ENCODE assay signal across 8 cellular contexts in genomic region chr11:78417888-78418583, GRCh38. TPM values are rescaled to one million over a fixed set of nuclear protein-coding genes. Genes with fewer than 3 reads are reported as not detected.
A peak's percentile ranks its signal among the peaks of the same experiment; 100 is the strongest.
DNase-seq lines count a peak whose midpoint lies in the region; ATAC-seq and TF ChIP-seq lines count a peak whose summit lies in the region.

No MANE protein-coding gene starts in this region.

- H3K27ac ChIP-seq in ectodermal cell (ENCODE audit: insufficient read depth, low read depth, low read length, poor library complexity, severe bottlenecking) = peak overlapping the region; percentile 30
- H3K27ac ChIP-seq in lung (ENCODE audit: low read depth in 1 of 2, low read length in 1 of 2) = peak overlapping the region; percentile 89 to 95

- H3K36me3 ChIP-seq in ectodermal cell (ENCODE audit: control insufficient read depth, insufficient read depth, low read length) = no peaks in the 10 kb centered on the region
- no peaks in the 10 kb centered on the region for H3K36me3 ChIP-seq in lung (ENCODE audit: control insufficient read depth in 2 of 2, insufficient read depth in 2 of 2, low read length in 2 of 2)

- H3K9me3 ChIP-seq in ectodermal cell (ENCODE audit: control insufficient read depth, low read length) = no peaks in the 10 kb centered on the region
- H3K9me3 ChIP-seq in lung (ENCODE audit: control insufficient read depth in 2 of 2, insufficient read depth in 1 of 2, low read length in 1 of 2) = no peaks in the 10 kb centered on the region

- H3K27me3 ChIP-seq in ectodermal cell (ENCODE audit: control insufficient read depth, insufficient read depth, low read length, poor library complexity, severe bottlenecking) (peaks cover 13% of the 10 kb centered on the region), lung (ENCODE audit: control insufficient read depth, insufficient read depth) (no peaks in the 10 kb centered on the region)

- DNase-seq in AG08396 (ENCODE audit: low spot score) (peak; percentile 92), NCI-H510A treated with DMSO at 0.1 percent for 48 hours (lab: John Stamatoyannopoulos, UW) (peak; percentile 86), lung (ENCODE audit: low spot score) (peak; percentile 77)
- peak; percentile 69 to 75 for DNase-seq in activated CD4-positive, alpha-beta T cell treated with anti-CD3 and anti-CD28 coated beads, Interleukin-2, amount 50 U/mL, for 48 hours
- peak; percentile 32 to 67 (median 46) for DNase-seq in stimulated activated CD4-positive, alpha-beta T cell treated with anti-CD3 and anti-CD28 coated beads, TNF-alpha, amount 100 ng/mL, for 24 hours (ENCODE audit: low read depth in 3 of 3)

- peaks cover 3% of the 10 kb centered on the region for H3K4me1 ChIP-seq in ectodermal cell (ENCODE audit: control insufficient read depth, insufficient read depth, low read length)
- H3K4me1 ChIP-seq in lung (ENCODE audit: control insufficient read depth in 2 of 2, insufficient read depth in 2 of 2, low read length in 2 of 2) = peaks cover 6 to 7% of the 10 kb centered on the region in 2 donors

- H3K4me3 ChIP-seq in ectodermal cell (ENCODE audit: insufficient read depth, low read depth, low read length) (peak overlapping the region; percentile 58), lung (peak overlapping the region; percentile 86)

- no peak for TF ChIP-seq CTCF in lung (IDR thresholded peaks at IDR 0.05; ENCODE audit: control extremely low read depth, extremely low read depth)

- ATAC-seq in GM18907 (IDR thresholded peaks at IDR 0.05; ENCODE audit: unreplicated experiment) (peak; percentile 52), HG03196 (IDR thresholded peaks at IDR 0.05; ENCODE audit: unreplicated experiment) (peak; percentile 47), lung (ENCODE audit: insufficient read depth, low FRiP score) (peak; percentile 65)

- WGBS in ectodermal cell, 2 experiments = 1% methylated on average over 68 of the region's 68 CpGs
- 0 to 1% methylated on average over 46 to 68 of the region's 68 CpGs for WGBS in lung, 2 donors

RNA-seq across cellular contexts. Expression of gene GAB2, which starts 0.4 kb away (rescaled TPM):
- polyA plus RNA-seq in ectodermal cell (2013, experiment 1 of 4) = 26.3 TPM
- polyA plus RNA-seq in ectodermal cell (2013, experiment 2 of 4) = 34.0 TPM
- 19.1 TPM for polyA plus RNA-seq in ectodermal cell (2013, experiment 3 of 4)
- polyA plus RNA-seq in ectodermal cell (2013, experiment 4 of 4) = 22.0 TPM
- 10 to 100 TPM; 17.8 to 47.9 TPM for total RNA-seq in lung
- polyA plus RNA-seq in lung = 10 to 100 TPM; 18.7 to 27.5 TPM

Comparison
In these comparisons a context has a peak if more than half of its experiments do, and no peak if none do; other contexts are left out.
1. Peak in every context shown above with its lines: DNase-seq, ATAC-seq, H3K4me3 ChIP-seq and H3K27ac ChIP-seq.